In genomic region chr10:99733366-99733765, GRCh38 we compare ENCODE assay signal across 1 cellular context.
TF ChIP-seq lines count a peak whose summit lies in the region.

No MANE protein-coding gene starts in this region.

TF ChIP-seq in HepG2, 621 proteins besides CTCF, POLR2A, EP300 and RAD21:
- TF ChIP-seq ZNF260 (CRISPR knock-in tag; IDR thresholded peaks at IDR 0.05; ENCODE audit: borderline replicate concordance, low read depth), result no peak
- TF ChIP-seq ZBTB33 (CRISPR knock-in tag; IDR thresholded peaks at IDR 0.05), result peak; percentile 55; the same call in 1 of the 2 replicates
- 0 out of 2 replicates have a peak, but pooled peaks have one; percentile 31 for TF ChIP-seq ZBTB38 (CRISPR knock-in tag; IDR thresholded peaks at IDR 0.05)
TF ChIP-seq in HepG2: peak in this region for 2.
